In genomic region chr1:53176452-53177344, GRCh38 we compare ENCODE assay signal across 9 cellular contexts. TPM values are rescaled to one million over a fixed set of nuclear protein-coding genes. Genes with fewer than 3 reads are reported as not detected.
DNase-seq lines count a peak whose midpoint lies in the region; ATAC-seq and TF ChIP-seq lines count a peak whose summit lies in the region.
"Had no signal": no experiment of that assay in that cellular context is flagged by ENCODE, and none has a peak within 500 bp of the region (broad histone marks: within the 10 kb centered on the region; RNA-seq: fewer than 3 reads in every experiment).

No MANE protein-coding gene starts in this region.

- H2BK5ac ChIP-seq in trophoblast cell (ENCODE audit: low read depth, low read length, poor library complexity), result no peak overlapping the region

- H4K91ac ChIP-seq in trophoblast cell (ENCODE audit: low read depth, low read length), result no peak overlapping the region

- peak overlapping the region in 3 of 4 donors; percentile 0 to 24 (median 19) for H3K27ac ChIP-seq in esophagus muscularis mucosa (replicated peaks in 1 of 4)
- H3K27ac ChIP-seq in trophoblast cell (ENCODE audit: low read depth, low read length), result no peak overlapping the region
- H3K27ac ChIP-seq in breast epithelium, result peak overlapping the region in 1 of 2 donors; percentile 9
- H3K27ac ChIP-seq in thyroid gland, result no peak overlapping the region

- no peak overlapping the region for H4K12ac ChIP-seq in trophoblast cell (ENCODE audit: low read depth, low read length)

- H3K14ac ChIP-seq in trophoblast cell (ENCODE audit: low read length), result no peak overlapping the region

- H2AK5ac ChIP-seq in trophoblast cell (ENCODE audit: low read length), result no peak overlapping the region

- H3K4me1 ChIP-seq in esophagus muscularis mucosa (peaks cover 7 to 33% (median 27%) of the 10 kb centered on the region in 4 donors), trophoblast cell (ENCODE audit: control insufficient read depth in 1 of 2, insufficient read depth in 2 of 2, low read length in 2 of 2) (no peaks in the 10 kb centered on the region), breast epithelium (no peaks in the 10 kb centered on the region), thyroid gland (peaks cover 0 to 8% of the 10 kb centered on the region in 2 donors)

- H3K9ac ChIP-seq in trophoblast cell (ENCODE audit: low read length), result no peak overlapping the region

- no peak overlapping the region for H3K4me2 ChIP-seq in trophoblast cell (ENCODE audit: low read length)

- no peak overlapping the region for H3K18ac ChIP-seq in trophoblast cell (ENCODE audit: low read length)

- no peak overlapping the region for H3K23ac ChIP-seq in trophoblast cell (ENCODE audit: low read length)

- H3K9me3 ChIP-seq in esophagus muscularis mucosa (no peaks in the 10 kb centered on the region), trophoblast cell (ENCODE audit: insufficient read depth, low read depth, low read length) (no peaks in the 10 kb centered on the region), breast epithelium (no peaks in the 10 kb centered on the region), thyroid gland (no peaks in the 10 kb centered on the region)

- WGBS in esophagus muscularis mucosa, result 47% methylated on average over 11 of the region's 11 CpGs
- WGBS in trophoblast cell (ENCODE audit: extremely low coverage, insufficient coverage, insufficient read length), result no CpG with 5 or more reads among the region's 11 CpGs
- 72 to 75% methylated on average over 11 of the region's 11 CpGs for WGBS in thyroid gland, 2 donors

- ATAC-seq in GM18868 (IDR thresholded peaks at IDR 0.05; ENCODE audit: unreplicated experiment) (no peak), HG03045 (IDR thresholded peaks at IDR 0.05; ENCODE audit: unreplicated experiment) (no peak)

- H2AFZ ChIP-seq in trophoblast cell (ENCODE audit: insufficient read depth, low read length, poor library complexity), result peak overlapping the region; percentile 47

- DNase-seq in DMS53 (lab: John Stamatoyannopoulos, UW) (peak; percentile 95), NCI-H510A treated with DMSO at 0.1 percent for 48 hours (lab: John Stamatoyannopoulos, UW) (peak; percentile 86), esophagus muscularis mucosa (ENCODE audit: extremely low spot score) (no peak), trophoblast cell (peak; percentile 13 to 60), breast epithelium (ENCODE audit: low spot score in 2 of 2) (no peak), thyroid gland (no peak)
- DNase-seq: activated effector memory CD4-positive, alpha-beta T cell treated with Interleukin-2 at 50 U/mL for 16 hours had no signal

- no peaks in the 10 kb centered on the region for H3K79me1 ChIP-seq in trophoblast cell (ENCODE audit: low read length)

- H2BK12ac ChIP-seq in trophoblast cell (ENCODE audit: low read length), result no peak overlapping the region

- no peak for TF ChIP-seq POLR2A in esophagus muscularis mucosa (IDR thresholded peaks at IDR 0.05; ENCODE audit: low read depth)
- TF ChIP-seq POLR2A in breast epithelium (IDR thresholded peaks at IDR 0.05), result no peak
- TF ChIP-seq POLR2A in thyroid gland (IDR thresholded peaks at IDR 0.05), result no peak

- no peaks in the 10 kb centered on the region for H3K79me2 ChIP-seq in trophoblast cell (ENCODE audit: control insufficient read depth, insufficient read depth, low read length, poor library complexity)

- H4K8ac ChIP-seq in trophoblast cell (ENCODE audit: low read depth, low read length), result no peak overlapping the region

- H3K4me3 ChIP-seq in esophagus muscularis mucosa, result no peak overlapping the region
- no peak overlapping the region for H3K4me3 ChIP-seq in trophoblast cell (ENCODE audit: low read depth, low read length)
- H3K4me3 ChIP-seq in breast epithelium, result no peak overlapping the region
- H3K4me3 ChIP-seq in thyroid gland (replicated peaks in 1 of 3), result no peak overlapping the region

- H3K36me3 ChIP-seq in esophagus muscularis mucosa (no peaks in the 10 kb centered on the region), trophoblast cell (ENCODE audit: control insufficient read depth in 1 of 2, insufficient read depth in 2 of 2, low read length in 2 of 2) (no peaks in the 10 kb centered on the region), breast epithelium (no peaks in the 10 kb centered on the region), thyroid gland (no peaks in the 10 kb centered on the region)

- no peak overlapping the region for H2BK120ac ChIP-seq in trophoblast cell (ENCODE audit: insufficient read depth, low read length, poor library complexity)

- H3K4ac ChIP-seq in trophoblast cell (ENCODE audit: low read depth, low read length), result no peak overlapping the region

- TF ChIP-seq EP300 in esophagus muscularis mucosa (IDR thresholded peaks at IDR 0.05), result no peak

- H3K27me3 ChIP-seq in esophagus muscularis mucosa (no peaks in the 10 kb centered on the region), trophoblast cell (ENCODE audit: insufficient read depth, low read length) (no peaks in the 10 kb centered on the region), breast epithelium (no peaks in the 10 kb centered on the region), thyroid gland (no peaks in the 10 kb centered on the region)

- intact Hi-C loops in esophagus muscularis mucosa (cut with DNase I) (no loop called here), breast epithelium (cut with DNase I; ENCODE audit: low total_unique reads) (no loop called here), thyroid gland (cut with DNase I) (no loop called here)

- TF ChIP-seq CTCF in esophagus muscularis mucosa (IDR thresholded peaks at IDR 0.05) (peak in 2 of 3 experiments; percentile 15 to 20), breast epithelium (IDR thresholded peaks at IDR 0.05) (no peak), thyroid gland (IDR thresholded peaks at IDR 0.05) (no peak)

RNA-seq across cellular contexts. Expression of gene CPT2, which starts 19.9 kb away (rescaled TPM):
- total RNA-seq in esophagus muscularis mucosa (10 to 100 TPM; 11.4 to 19.1 (median 16.0) TPM), breast epithelium (10 to 100 TPM; 20.5 to 26.2 (median 22.9) TPM), thyroid gland (10 to 100 TPM; 23.4 to 33.9 (median 27.5) TPM)
- 11.5 and 11.9 TPM in 2 replicates for polyA plus RNA-seq in trophoblast cell (2013)

RNA-seq across cellular contexts. Expression of gene SLC1A7, which starts 34.3 kb away (rescaled TPM):
- total RNA-seq in esophagus muscularis mucosa, result 1 to 10 TPM in 1 of 4 donors, under 1 TPM in 3; 0.45 to 3.7 (median 0.84) TPM
- polyA plus RNA-seq in trophoblast cell (2013), result 0.03 and 0.04 TPM in 2 replicates
- under 1 TPM in 1 of 3 donors, not detected in 2; 0.16 TPM for total RNA-seq in breast epithelium
- under 1 TPM in 3 of 4 donors, not detected in 1; 0.13 to 0.33 (median 0.20) TPM for total RNA-seq in thyroid gland

RNA-seq across cellular contexts. Expression of gene CZIB, which starts 43.7 kb away (rescaled TPM):
- total RNA-seq in esophagus muscularis mucosa (10 to 100 TPM; 56.5 to 72.5 (median 69.5) TPM), breast epithelium (10 to 100 TPM; 60.6 to 69.8 (median 61.3) TPM), thyroid gland (10 to 100 TPM; 37.6 to 67.9 (median 56.7) TPM)
- polyA plus RNA-seq in trophoblast cell (2013), result 32.3 and 34.4 TPM in 2 replicates

Comparison
In these comparisons a context has a peak if more than half of its experiments do, and no peak if none do; other contexts are left out.
1. DNase-seq: peak in DMS53 (single experiment), NCI-H510A treated with DMSO at 0.1 percent for 48 hours (single experiment) and trophoblast cell (2 of 2); none in esophagus muscularis mucosa (single experiment), breast epithelium (0 of 2) and thyroid gland (0 of 2).
2. H3K27ac ChIP-seq: peak in esophagus muscularis mucosa (3 of 4); none in trophoblast cell (single experiment) and thyroid gland (0 of 3).
3. CTCF ChIP-seq: peak in esophagus muscularis mucosa (2 of 3); none in breast epithelium (0 of 3) and thyroid gland (0 of 6).